In the genomic region with DNA sequence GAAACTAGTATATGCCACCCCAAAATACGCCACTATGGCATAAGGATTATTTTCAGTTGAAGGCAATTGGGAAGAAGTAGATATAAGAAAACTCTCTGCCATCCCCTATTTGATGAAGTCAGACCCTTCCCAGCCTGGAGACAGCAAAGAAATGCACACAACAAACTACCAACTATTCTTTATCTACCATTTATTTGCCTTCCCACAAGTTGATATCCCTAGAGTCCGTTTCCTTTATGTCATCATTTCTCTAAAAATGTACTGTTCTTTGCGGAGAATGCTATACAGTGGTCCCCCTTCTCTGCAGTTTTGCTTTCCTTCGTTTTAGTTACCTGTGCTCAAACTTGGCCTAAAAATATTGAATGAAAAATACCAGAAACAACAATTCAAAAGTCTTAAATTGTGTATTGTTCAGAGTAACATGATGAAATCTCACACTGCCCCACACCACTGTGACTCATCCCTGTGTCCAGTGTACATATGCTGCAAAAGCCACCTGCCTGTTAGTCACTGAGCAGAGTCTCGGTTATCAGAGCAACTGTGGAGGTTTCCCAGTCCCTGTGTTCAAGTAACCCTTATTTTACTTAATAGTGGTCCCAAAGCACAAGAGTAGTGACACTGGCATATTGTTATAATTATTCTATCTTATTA, we compare ENCODE assay signal across 10 cellular contexts.
DNase-seq lines count a peak whose midpoint lies in the region; ATAC-seq and TF ChIP-seq lines count a peak whose summit lies in the region.
"Had no signal": no experiment of that assay in that cellular context is flagged by ENCODE, and none has a peak within 500 bp of the region (broad histone marks: within the 10 kb centered on the region; RNA-seq: fewer than 3 reads in every experiment).

No MANE protein-coding gene starts in this region.

- H3K4me1 ChIP-seq in osteoblast (ENCODE audit: insufficient read depth, low read length) = peaks cover 10% of the 10 kb centered on the region

- H3K9me3 ChIP-seq in osteoblast (ENCODE audit: low read depth, low read length) = no peaks in the 10 kb centered on the region

- no peaks in the 10 kb centered on the region for H3K27me3 ChIP-seq in osteoblast (ENCODE audit: insufficient read depth, low read length)

- no peak overlapping the region for H2AFZ ChIP-seq in osteoblast (ENCODE audit: low read length)

- DNase-seq in Daoy (ENCODE audit: low read depth) (peak; percentile 63), NCI-H226 (peak; percentile 62), dermis blood vessel endothelial cell (peak; percentile 91), osteoblast (ENCODE audit: insufficient read length, low spot score, missing footprints) (peak; percentile 50), DMS79 (lab: John Stamatoyannopoulos, UW) (no peak), coronary artery (ENCODE audit: low spot score) (no peak)
- DNase-seq: activated CD4-positive, alpha-beta T cell treated with anti-CD3 and anti-CD28 coated beads, Interleukin-2, amount 10 ng/mL, durations not matched to agents 24 days and 14 days; effector CD4-positive, alpha-beta T cell had no signal

- no peaks in the 10 kb centered on the region for H4K20me1 ChIP-seq in osteoblast (ENCODE audit: insufficient read depth, low read length)

- peaks cover 15% of the 10 kb centered on the region for H3K36me3 ChIP-seq in osteoblast (ENCODE audit: insufficient read depth, low read length)

- H3K27ac ChIP-seq in osteoblast (ENCODE audit: low read depth, low read length) (peak overlapping the region; percentile 63), coronary artery (no peak overlapping the region)

- no peak overlapping the region for H3K4me2 ChIP-seq in osteoblast (ENCODE audit: insufficient read depth, low read length)

- H3K4me3 ChIP-seq in osteoblast (ENCODE audit: insufficient read depth, low read length) (no peak overlapping the region), coronary artery (no peak overlapping the region)

- H3K79me2 ChIP-seq in osteoblast (ENCODE audit: insufficient read depth, low read length) = peaks cover 2% of the 10 kb centered on the region

- ATAC-seq in HG02840 (IDR thresholded peaks at IDR 0.05; ENCODE audit: low FRiP score, unreplicated experiment) = no peak
- no peak for ATAC-seq in HG02623 (IDR thresholded peaks at IDR 0.05; ENCODE audit: unreplicated experiment)

- no peak for TF ChIP-seq CTCF in osteoblast (IDR thresholded peaks at IDR 0.05; ENCODE audit: extremely low read depth, low read depth, low read length)
- no peak for TF ChIP-seq CTCF in coronary artery (IDR thresholded peaks at IDR 0.05)

Comparison
In these comparisons a context has a peak if more than half of its experiments do, and no peak if none do; other contexts are left out.
1. DNase-seq: peak in Daoy (single experiment), NCI-H226 (single experiment), dermis blood vessel endothelial cell (single experiment) and osteoblast (single experiment); none in DMS79 (single experiment) and coronary artery (single experiment).